In the genomic region with DNA sequence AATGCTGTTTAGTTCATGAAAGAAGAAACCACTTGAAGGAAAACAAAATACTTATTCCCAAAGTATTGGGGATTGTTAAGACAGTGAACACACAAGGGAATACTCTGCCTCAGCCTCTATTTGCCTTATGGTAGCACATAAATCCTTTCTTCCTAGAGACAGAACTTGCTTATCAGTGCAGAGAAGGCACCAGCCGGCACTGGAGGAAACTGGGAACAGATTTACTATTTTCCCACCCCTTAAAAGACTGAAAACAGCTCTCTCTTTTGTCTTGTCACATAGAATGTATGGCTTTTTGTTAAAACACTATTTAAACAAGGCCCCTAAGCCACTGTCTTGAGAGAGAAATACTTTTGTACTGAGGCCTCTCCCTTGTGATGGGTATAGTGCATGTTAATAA, we compare ENCODE assay signal across 23 cellular contexts. TPM values are rescaled to one million over a fixed set of nuclear protein-coding genes. Genes with fewer than 3 reads are reported as not detected.
DNase-seq lines count a peak whose midpoint lies in the region; ATAC-seq, FAIRE-seq and TF ChIP-seq lines count a peak whose summit lies in the region.
"Had no signal": no experiment of that assay in that cellular context is flagged by ENCODE, and none has a peak within 500 bp of the region (broad histone marks: within the 10 kb centered on the region; RNA-seq: fewer than 3 reads in every experiment).

No MANE protein-coding gene starts in this region.

- no peak for TF ChIP-seq CTCF in dorsolateral prefrontal cortex (IDR thresholded peaks at IDR 0.05 in 54 of 56, conservative IDR thresholded peaks at IDR 0.05 in 2 of 56; ENCODE audit: low read depth in 1 of 56, partially characterized antibody in 56 of 56)

- H4K91ac ChIP-seq in neuronal stem cell (ENCODE audit: low read depth, low read length, poor library complexity), result no peak overlapping the region

- H3K4me3 ChIP-seq in HUES48 (ENCODE audit: low read depth, low read length) (no peak overlapping the region), dorsolateral prefrontal cortex (no peak overlapping the region), neuronal stem cell (ENCODE audit: low read length in 2 of 2) (no peak overlapping the region)
- H3K4me3 ChIP-seq: HAP-1, K562 had no signal

- H3K9me3 ChIP-seq in HUES48 (ENCODE audit: control insufficient read depth, insufficient read depth, low read length) (no peaks in the 10 kb centered on the region), neuronal stem cell (replicated peaks in 1 of 2; ENCODE audit: control insufficient read depth in 2 of 2, insufficient read depth in 1 of 2, low read depth in 1 of 2, low read length in 2 of 2) (no peaks in the 10 kb centered on the region)
- H3K9me3 ChIP-seq: BE2C, Caco-2, HAP-1 had no signal

- H3K23ac ChIP-seq in neuronal stem cell (ENCODE audit: low read depth, low read length, poor library complexity), result no peak overlapping the region

- H2BK15ac ChIP-seq in neuronal stem cell (ENCODE audit: low read length), result no peak overlapping the region

- no peak overlapping the region for H3K18ac ChIP-seq in neuronal stem cell (ENCODE audit: low read length)

- no peak for DNase-seq in dorsolateral prefrontal cortex
- peak; percentile 57 for DNase-seq in islet precursor cell
- DNase-seq in neuronal stem cell (ENCODE audit: low spot score), result no peak
- no peak for DNase-seq in NCI-H2081 (lab: John Stamatoyannopoulos, UW)
- DNase-seq in RCC 7860 (ENCODE audit: low spot score), result no peak
- DNase-seq: BE2C; Caco-2; CD4-positive, alpha-beta T cell; NCI-H1092 treated with DMSO at 0.1 percent for 48 hours; NCI-H2081 treated with DMSO at 0.1 percent for 48 hours; NCI-H510A; NCI-H774; OCI-M1; SHP77; SK-N-SH had no signal

- H3K36me3 ChIP-seq in HUES48 (ENCODE audit: control insufficient read depth, insufficient read depth, low read length) (no peaks in the 10 kb centered on the region), neuronal stem cell (replicated peaks in 1 of 2; ENCODE audit: control insufficient read depth in 2 of 2, insufficient read depth in 2 of 2, low read length in 2 of 2) (no peaks in the 10 kb centered on the region)
- H3K36me3 ChIP-seq: BE2C, HAP-1 had no signal

- H4K8ac ChIP-seq in neuronal stem cell (ENCODE audit: low read depth, low read length), result no peak overlapping the region

- no peak overlapping the region for H2AK5ac ChIP-seq in neuronal stem cell (ENCODE audit: low read depth, low read length)

- H3K4me1 ChIP-seq in HUES48 (ENCODE audit: control insufficient read depth, insufficient read depth, low read length) (peaks cover 12% of the 10 kb centered on the region), neuronal stem cell (ENCODE audit: control insufficient read depth in 2 of 2, insufficient read depth in 1 of 2, low read depth in 1 of 2, low read length in 2 of 2) (no peaks in the 10 kb centered on the region)
- H3K4me1 ChIP-seq: BE2C, Caco-2, HAP-1 had no signal

- no peak for ATAC-seq in HG03342 (IDR thresholded peaks at IDR 0.05; ENCODE audit: unreplicated experiment)
- ATAC-seq in GM19452 (IDR thresholded peaks at IDR 0.05; ENCODE audit: unreplicated experiment), result no peak
- ATAC-seq: K562 had no signal

- no peak overlapping the region for H3K4me2 ChIP-seq in neuronal stem cell (ENCODE audit: insufficient read depth, low read length, poor library complexity, severe bottlenecking)
- H3K4me2 ChIP-seq: SK-N-SH had no signal

- intact Hi-C loops in dorsolateral prefrontal cortex (cut with DNase I), result no loop called here

- H3K79me1 ChIP-seq in neuronal stem cell (ENCODE audit: low read depth, low read length), result no peaks in the 10 kb centered on the region

- H3K27ac ChIP-seq in HUES48 (ENCODE audit: low read depth, low read length) (peak overlapping the region; percentile 41), dorsolateral prefrontal cortex (peak overlapping the region in 37 of 59 donors; percentile 9 to 83 (median 56)), neuronal stem cell (replicated peaks; ENCODE audit: low read length) (no peak overlapping the region)

- H2AFZ ChIP-seq in neuronal stem cell (ENCODE audit: low read length), result peak overlapping the region; percentile 56

- no peak overlapping the region for H3K9ac ChIP-seq in HUES48 (ENCODE audit: low read depth, low read length)
- H3K9ac ChIP-seq in neuronal stem cell (ENCODE audit: low read depth, low read length, poor library complexity), result no peak overlapping the region
- H3K9ac ChIP-seq: SK-N-SH had no signal

- H3K14ac ChIP-seq in neuronal stem cell (ENCODE audit: low read length), result no peak overlapping the region

- no peak overlapping the region for H2BK12ac ChIP-seq in neuronal stem cell (ENCODE audit: low read length)

- no peak for FAIRE-seq in RCC 7860 (lab: Jason Lieb, UNC)
- FAIRE-seq: A204.1, GM12892, GM18507, K562 had no signal

- H2BK120ac ChIP-seq in neuronal stem cell (ENCODE audit: low read depth, low read length), result no peak overlapping the region

- H3K27me3 ChIP-seq in HUES48 (ENCODE audit: control insufficient read depth, insufficient read depth, low read length) (no peaks in the 10 kb centered on the region), dorsolateral prefrontal cortex (no peaks in the 10 kb centered on the region), neuronal stem cell (ENCODE audit: control insufficient read depth in 3 of 3, insufficient read depth in 3 of 3, low read depth in 1 of 3, low read length in 3 of 3) (no peaks in the 10 kb centered on the region)
- H3K27me3 ChIP-seq: BE2C had no signal

- no peak overlapping the region for H3K4ac ChIP-seq in neuronal stem cell (ENCODE audit: low read length)

- no peak overlapping the region for H2BK5ac ChIP-seq in neuronal stem cell (ENCODE audit: low read length)

- no CpG with 5 or more reads among the region's 1 CpG for WGBS in neuronal stem cell (ENCODE audit: extremely low coverage in 2 of 2, insufficient read length in 2 of 2, insufficient replicate concordance in 1 of 2), 2 donors

RNA-seq across cellular contexts. Expression of gene EDIL3, which starts 40.7 kb away (rescaled TPM):
- 100 to 1,000 TPM in 103 of 120 experiments, 10 to 100 TPM in 17; 37.7 to 535 (median 162) TPM for total RNA-seq in dorsolateral prefrontal cortex
- polyA plus RNA-seq in neuronal stem cell (2013, experiment 1 of 2), result 4.5 TPM
- polyA plus RNA-seq in neuronal stem cell (2013, experiment 2 of 2), result 4.5 TPM
- total RNA-seq: Caco-2; CD4-positive, alpha-beta T cell had no signal
- polyA plus RNA-seq: K562 had no signal
